8 cellular contexts compared by ENCODE assay signal in the genomic region with DNA sequence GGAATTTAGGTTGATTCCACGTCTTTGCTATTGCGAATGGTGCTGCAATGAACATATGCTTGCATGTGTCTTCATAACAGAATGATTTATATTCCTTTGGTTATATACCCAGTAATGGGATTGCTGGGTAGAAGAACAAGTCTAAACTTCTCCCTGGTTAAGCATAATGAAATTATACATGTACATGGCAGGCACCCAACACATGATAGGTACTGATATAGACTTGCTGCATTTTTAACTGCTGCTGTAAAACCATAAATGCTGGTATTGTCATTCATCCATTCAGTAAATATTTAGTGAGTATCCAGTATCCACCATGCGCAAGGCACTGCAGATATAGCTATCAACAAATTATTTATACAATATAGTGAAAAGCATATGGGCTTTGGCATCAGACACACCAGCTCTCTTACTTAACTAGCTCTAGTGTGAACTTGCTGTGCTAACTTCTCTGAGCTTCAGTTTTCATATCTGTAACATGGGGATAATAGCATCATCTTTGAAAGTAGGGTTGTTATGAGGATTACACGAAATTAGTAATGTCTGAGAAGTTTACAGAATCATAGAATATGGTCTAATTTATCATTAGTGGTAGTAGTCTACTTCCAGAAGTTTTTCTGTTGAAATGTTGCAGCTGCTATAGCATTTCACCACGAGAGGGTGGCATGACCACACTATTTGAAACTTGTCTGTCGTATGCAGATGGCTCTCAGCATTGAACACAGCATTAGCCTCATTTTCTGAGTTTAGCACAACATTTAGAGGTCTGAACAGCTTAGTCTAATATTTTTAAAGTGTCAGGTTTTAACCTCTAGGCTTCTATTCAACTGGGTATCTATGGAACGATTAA. TPM values are rescaled to one million over a fixed set of nuclear protein-coding genes. Genes with fewer than 3 reads are reported as not detected.
A peak's percentile ranks its signal among the peaks of the same experiment; 100 is the strongest.
DNase-seq lines count a peak whose midpoint lies in the region; ATAC-seq and TF ChIP-seq lines count a peak whose summit lies in the region.

No MANE protein-coding gene starts in this region.

- no peaks in the 10 kb centered on the region; the same call in 1 of the 2 replicates for H3K27me3 ChIP-seq in Panc1 (ENCODE audit: control insufficient read depth, insufficient read depth, low read length)
- H3K27me3 ChIP-seq in fibroblast of lung (ENCODE audit: control insufficient read depth, insufficient read depth, low read length) = no peaks in the 10 kb centered on the region
- no peaks in the 10 kb centered on the region for H3K27me3 ChIP-seq in aorta (ENCODE audit: control insufficient read depth in 1 of 2, insufficient read depth in 2 of 2, low read length in 1 of 2)

- no peak overlapping the region for H2AFZ ChIP-seq in fibroblast of lung (ENCODE audit: low read length)

- H3K9me3 ChIP-seq in Panc1 (ENCODE audit: control insufficient read depth, insufficient read depth, low read depth, low read length) (no peaks in the 10 kb centered on the region), fibroblast of lung (ENCODE audit: control insufficient read depth, insufficient read depth, low read depth, low read length) (no peaks in the 10 kb centered on the region), aorta (ENCODE audit: control insufficient read depth, low read length) (no peaks in the 10 kb centered on the region)

- POLR2A ChIA-PET in Panc1 (lab: Charles Lee) = interaction anchor here (0.5 kb wide), 1 partner anchor 302 kb away, joined by 6 read pairs; no protein-coding TSS in a partner anchor

- no peaks in the 10 kb centered on the region for H3K36me3 Mint-ChIP-seq in Calu3 (ENCODE audit: insufficient read depth, unreplicated experiment)
- no peaks in the 10 kb centered on the region for H3K36me3 Mint-ChIP-seq in progenitor cell of endocrine pancreas (ENCODE audit: insufficient read depth)

- WGBS in aorta, 2 donors = 34 to 36% methylated on average over 7 of the region's 7 CpGs

- no peak overlapping the region for H3K9ac ChIP-seq in fibroblast of lung (ENCODE audit: insufficient read depth, low read length)

- TF ChIP-seq CTCF in Calu3 (IDR thresholded peaks at IDR 0.05; ENCODE audit: unreplicated experiment) (peak; percentile 27), Panc1 (IDR thresholded peaks at IDR 0.05) (peak; percentile 56; the same call in 1 of the 2 replicates), fibroblast of lung (conservative IDR thresholded peaks at IDR 0.05 in 1 of 2, IDR thresholded peaks at IDR 0.05 in 1 of 2; ENCODE audit: low read depth in 1 of 2, low read length in 2 of 2) (peak; percentile 32 to 42), progenitor cell of endocrine pancreas (IDR thresholded peaks at IDR 0.05; ENCODE audit: unreplicated experiment) (peak; percentile 76)

- H3K79me2 ChIP-seq in fibroblast of lung (ENCODE audit: control insufficient read depth, insufficient read depth, low read length) = no peaks in the 10 kb centered on the region

- H3K36me3 ChIP-seq in Panc1 (ENCODE audit: control insufficient read depth, insufficient read depth, low read length) = no peaks in the 10 kb centered on the region
- H3K36me3 ChIP-seq in fibroblast of lung (ENCODE audit: control insufficient read depth, insufficient read depth, low read length) = no peaks in the 10 kb centered on the region
- H3K36me3 ChIP-seq in aorta (ENCODE audit: control insufficient read depth in 1 of 2, insufficient read depth in 2 of 2, low read length in 1 of 2) = no peaks in the 10 kb centered on the region

- H3K27me3 Mint-ChIP-seq in Calu3 (ENCODE audit: unreplicated experiment) (peaks cover 53% of the 10 kb centered on the region), progenitor cell of endocrine pancreas (peaks cover 10% of the 10 kb centered on the region)

- H3K4me3 Mint-ChIP-seq in Calu3 (ENCODE audit: low read depth, unreplicated experiment) = no peak overlapping the region
- H3K4me3 Mint-ChIP-seq in progenitor cell of endocrine pancreas (ENCODE audit: low read depth) = no peak overlapping the region

- in situ Hi-C loops in Panc1 (cut with HindIII; ENCODE audit: low pct_unique_long_range_greater_than_20kb, low sequenced_read_pairs) = no loop called here

- H3K27ac Mint-ChIP-seq in Calu3 (ENCODE audit: unreplicated experiment) (no peak overlapping the region), progenitor cell of endocrine pancreas (no peak overlapping the region)

- no TSS peak for BruUV-seq in Calu3 (replicated peaks; lab: Mats Ljungman, UMichigan)
- no TSS peak for BruUV-seq in Panc1 (replicated peaks; lab: Mats Ljungman, UMichigan)

- H3K4me1 Mint-ChIP-seq in Calu3 (ENCODE audit: low read depth, unreplicated experiment) = no peaks in the 10 kb centered on the region
- H3K4me1 Mint-ChIP-seq in progenitor cell of endocrine pancreas (ENCODE audit: low read depth) = peaks cover 5% of the 10 kb centered on the region

- intact Hi-C loops in Calu3 (cut with micrococcal nuclease; ENCODE audit: unreplicated experiment) = no loop called here
- intact Hi-C loops in Panc1 (cut with micrococcal nuclease; ENCODE audit: unreplicated experiment) = no loop called here
- intact Hi-C loops in aorta (cut with DNase I) = no loop called here

- H3K27ac ChIP-seq in Panc1 (ENCODE audit: low read length) (no peak overlapping the region), fibroblast of lung (ENCODE audit: insufficient read depth, low read length) (no peak overlapping the region), aorta (ENCODE audit: low read depth in 1 of 2, low read length in 2 of 2) (no peak overlapping the region)

- peak; percentile 11 for DNase-seq in Calu3
- no peak for DNase-seq in Panc1 (ENCODE audit: low read depth, low spot score)
- DNase-seq in fibroblast of lung (ENCODE audit: low read depth in 2 of 2) = peak in 1 of 2 donors; percentile 14
- no peak for DNase-seq in progenitor cell of endocrine pancreas (ENCODE audit: low spot score, unreplicated experiment)
- DNase-seq in activated effector memory CD4-positive, alpha-beta T cell treated with Interleukin-2 at 50 U/mL for 16 hours = no peak
- DNase-seq in aorta = no peak

- no peaks in the 10 kb centered on the region for H3K4me1 ChIP-seq in Panc1 (ENCODE audit: control insufficient read depth, insufficient read depth, low read length)
- no peaks in the 10 kb centered on the region for H3K4me1 ChIP-seq in fibroblast of lung (ENCODE audit: control insufficient read depth, extremely low read depth, insufficient read depth, low read length)
- H3K4me1 ChIP-seq in aorta (ENCODE audit: control insufficient read depth in 1 of 2, insufficient read depth in 2 of 2, low read length in 2 of 2) = no peaks in the 10 kb centered on the region

- CTCF ChIA-PET in Calu3 (lab: Charles Lee) (interaction anchor here (1.1 kb wide), 1 partner anchor 32 kb away, joined by 4 read pairs; a partner anchor contains a TSS), Panc1 (lab: Charles Lee) (interaction anchor here (0.6 kb wide), 2 partner anchors 57 to 78 kb away, joined by 3 read pairs; no protein-coding TSS in a partner anchor)

- H3K9me3 Mint-ChIP-seq in Calu3 (ENCODE audit: low read depth, unreplicated experiment) = no peaks in the 10 kb centered on the region
- no peaks in the 10 kb centered on the region for H3K9me3 Mint-ChIP-seq in progenitor cell of endocrine pancreas (ENCODE audit: low read depth)

- no peak overlapping the region for H3K4me2 ChIP-seq in fibroblast of lung (ENCODE audit: extremely low read depth, insufficient read depth, low read length)

- H4K20me1 ChIP-seq in fibroblast of lung (ENCODE audit: control insufficient read depth, extremely low read depth, insufficient read depth, low read length) = no peaks in the 10 kb centered on the region

- H3K4me3 ChIP-seq in Panc1 (ENCODE audit: low read depth in 2 of 2, low read length in 2 of 2) (no peak overlapping the region), fibroblast of lung (replicated peaks in 1 of 4; ENCODE audit: control extremely low read depth in 1 of 4, insufficient read depth in 1 of 4, low read depth in 3 of 4, low read length in 4 of 4) (no peak overlapping the region), aorta (ENCODE audit: low read length in 2 of 2) (no peak overlapping the region)

- ATAC-seq in GM18867 (IDR thresholded peaks at IDR 0.05; ENCODE audit: unreplicated experiment) = peak; percentile 94
- ATAC-seq in HG03066 (IDR thresholded peaks at IDR 0.05; ENCODE audit: low read depth, unreplicated experiment) = peak; percentile 79
- ATAC-seq in Panc1 = no peak; the same call in 1 of the 2 replicates
- no peak for ATAC-seq in aorta (ENCODE audit: low FRiP score)

RNA-seq across cellular contexts. Expression of a gene that starts 32.0 kb away (rescaled TPM):
- 95.4 and 100 TPM in 2 replicates for total RNA-seq in Calu3 (2022)
- 53.7 TPM for total RNA-seq in Panc1 (2021; ENCODE audit: unreplicated experiment)
- polyA plus RNA-seq in Panc1 (2012; ENCODE audit: insufficient read length) = 28.8 TPM
- total RNA-seq in fibroblast of lung = 143 and 151 TPM in 2 replicates
- polyA plus RNA-seq in fibroblast of lung = 27.5 and 39.3 TPM in 2 replicates
- polyA plus RNA-seq in fibroblast of lung (2012) = 39.0 and 61.1 TPM in 2 replicates
- polyA minus RNA-seq in fibroblast of lung (ENCODE audit: low replicate concordance) = 23.1 and 50.5 TPM in 2 replicates
- 68.3 and 72.2 TPM in 2 replicates for total RNA-seq in progenitor cell of endocrine pancreas
- 100 to 1,000 TPM; 118 to 119 TPM for total RNA-seq in aorta
- polyA plus RNA-seq in aorta = 10 to 100 TPM; 13.1 to 21.7 TPM

Comparison
In these comparisons a context has a peak if more than half of its experiments do, and no peak if none do; other contexts are left out.
1. ATAC-seq: peak in GM18867 (single experiment) and HG03066 (single experiment); none in Panc1 (single experiment) and aorta (single experiment).
2. Peak in every context shown above with its lines, with median percentiles within 50 percentile points of each other: CTCF ChIP-seq.